ENCODE assay signal across 9 cellular contexts in genomic region chr17:73228748-73229236, GRCh38. TPM values are rescaled to one million over a fixed set of nuclear protein-coding genes. Genes with fewer than 3 reads are reported as not detected.
A peak's percentile ranks its signal among the peaks of the same experiment; 100 is the strongest.
DNase-seq lines count a peak whose midpoint lies in the region; ATAC-seq and TF ChIP-seq lines count a peak whose summit lies in the region.
"Had no signal": no experiment of that assay in that cellular context is flagged by ENCODE, and none has a peak within 500 bp of the region (broad histone marks: within the 10 kb centered on the region; RNA-seq: fewer than 3 reads in every experiment).

No MANE protein-coding gene starts in this region.

- H3F3A ChIP-seq in PC-9 (ENCODE audit: insufficient read depth, low read depth) = peaks cover 8% of the 10 kb centered on the region

- H3K4me1 ChIP-seq in PC-9 (replicated peaks; ENCODE audit: insufficient read depth) (peaks cover 42% of the 10 kb centered on the region), body of pancreas (peaks cover 55% of the 10 kb centered on the region)

- WGBS in body of pancreas, 2 donors = 0 to 4% methylated on average over 2 of the region's 2 CpGs

- peak; percentile 31 for ATAC-seq in HG02852 (IDR thresholded peaks at IDR 0.05; ENCODE audit: unreplicated experiment)
- peak; percentile 63 for ATAC-seq in body of pancreas
- ATAC-seq in GM19397 (IDR thresholded peaks at IDR 0.05; ENCODE audit: unreplicated experiment) = no peak

- peaks cover 8% of the 10 kb centered on the region for H3K36me3 ChIP-seq in PC-9 (ENCODE audit: low read depth)
- no peaks in the 10 kb centered on the region for H3K36me3 ChIP-seq in body of pancreas (replicated peaks in 1 of 2; ENCODE audit: insufficient read depth in 1 of 2, low read depth in 2 of 2)
- H3K36me3 ChIP-seq in kidney epithelial cell (ENCODE audit: control insufficient read depth, insufficient read depth, low read length) = no peaks in the 10 kb centered on the region
- H3K36me3 ChIP-seq: cardiac muscle cell had no signal

- DNase-seq in activated CD8-positive, alpha-beta memory T cell treated with anti-CD3 and anti-CD28 coated beads, Interleukin-2, amount 50 U/mL, for 4 hours = peak; percentile 34
- DNase-seq in activated CD8-positive, alpha-beta memory T cell treated with anti-CD3 and anti-CD28 coated beads for 24 hours = no peak
- DNase-seq in PC-9 = peak; percentile 29 to 77
- peak; percentile 82 to 88 (median 86) for DNase-seq in body of pancreas
- peak; percentile 21 for DNase-seq in kidney epithelial cell (ENCODE audit: low read depth)
- DNase-seq in stromal cell of bone marrow (ENCODE audit: low read depth) = peak; percentile 84

- H3K27me3 ChIP-seq in PC-9 (ENCODE audit: insufficient read depth, low read depth) (no peaks in the 10 kb centered on the region), body of pancreas (no peaks in the 10 kb centered on the region), kidney epithelial cell (ENCODE audit: control insufficient read depth, insufficient read depth, low read length) (no peaks in the 10 kb centered on the region)
- H3K27me3 ChIP-seq: cardiac muscle cell had no signal

- H3K9me3 ChIP-seq in PC-9 (ENCODE audit: insufficient read depth, low read depth) (no peaks in the 10 kb centered on the region), body of pancreas (no peaks in the 10 kb centered on the region)

- H2AFZ ChIP-seq in PC-9 = no peak overlapping the region

- peaks cover 84% of the 10 kb centered on the region for H3K79me2 ChIP-seq in PC-9 (ENCODE audit: low read depth)

- H3K4me3 ChIP-seq in PC-9 = no peak overlapping the region
- H3K4me3 ChIP-seq in body of pancreas = no peak overlapping the region
- no peak overlapping the region for H3K4me3 ChIP-seq in kidney epithelial cell (ENCODE audit: low read depth, low read length)
- H3K4me3 ChIP-seq: cardiac muscle cell had no signal

- CTCF ChIA-PET in PC-9 (lab: Charles Lee) = no interaction called here

- no peak for TF ChIP-seq CTCF in PC-9 (conservative IDR thresholded peaks at IDR 0.05)
- TF ChIP-seq CTCF in body of pancreas (IDR thresholded peaks at IDR 0.05) = no peak
- no peak for TF ChIP-seq CTCF in kidney epithelial cell (IDR thresholded peaks at IDR 0.05; ENCODE audit: insufficient read depth, low read length, poor library complexity, severe bottlenecking)

- peaks cover 26% of the 10 kb centered on the region; the same call in 1 of the 2 replicates for H4K20me1 ChIP-seq in PC-9 (ENCODE audit: insufficient read depth)

- intact Hi-C loops in PC-9 (cut with micrococcal nuclease; ENCODE audit: unreplicated experiment) = no loop called here
- intact Hi-C loops in body of pancreas (cut with DNase I) = no loop called here

- no peak for TF ChIP-seq POLR2A in body of pancreas (IDR thresholded peaks at IDR 0.05)

- H3K4me2 ChIP-seq in PC-9 = peak overlapping the region; percentile 42

- no peaks in the 10 kb centered on the region for H3K9me2 ChIP-seq in PC-9 (ENCODE audit: insufficient read depth)

- BruUV-seq in PC-9 (replicated peaks; lab: Mats Ljungman, UMichigan) = no TSS peak

- H3K27ac ChIP-seq in PC-9 (peak overlapping the region; percentile 70), body of pancreas (peak overlapping the region; percentile 40 to 64 (median 48))

- POLR2A ChIA-PET in PC-9 (lab: Charles Lee; ENCODE audit: unreplicated experiment) = interaction anchor here (0.6 kb wide), 2 partner anchors 12 to 38 kb away, joined by 3 read pairs; no protein-coding TSS in a partner anchor

RNA-seq across cellular contexts. Expression of gene CPSF4L, which starts 32.9 kb away (rescaled TPM):
- total RNA-seq in PC-9 (2021) (0.52 TPM in 1 of 2 replicates, not detected in the other), body of pancreas (not detected), kidney epithelial cell (not detected in 2 replicates)
- total RNA-seq: cardiac muscle cell had no signal

RNA-seq across cellular contexts. Expression of gene COG1, which starts 35.9 kb away (rescaled TPM):
- total RNA-seq in PC-9 (2021) = 24.8 and 25.6 TPM in 2 replicates
- total RNA-seq in body of pancreas = 10 to 100 TPM; 34.8 to 42.5 TPM
- 26.3 and 26.7 TPM in 2 replicates for total RNA-seq in kidney epithelial cell
